In the genomic region with DNA sequence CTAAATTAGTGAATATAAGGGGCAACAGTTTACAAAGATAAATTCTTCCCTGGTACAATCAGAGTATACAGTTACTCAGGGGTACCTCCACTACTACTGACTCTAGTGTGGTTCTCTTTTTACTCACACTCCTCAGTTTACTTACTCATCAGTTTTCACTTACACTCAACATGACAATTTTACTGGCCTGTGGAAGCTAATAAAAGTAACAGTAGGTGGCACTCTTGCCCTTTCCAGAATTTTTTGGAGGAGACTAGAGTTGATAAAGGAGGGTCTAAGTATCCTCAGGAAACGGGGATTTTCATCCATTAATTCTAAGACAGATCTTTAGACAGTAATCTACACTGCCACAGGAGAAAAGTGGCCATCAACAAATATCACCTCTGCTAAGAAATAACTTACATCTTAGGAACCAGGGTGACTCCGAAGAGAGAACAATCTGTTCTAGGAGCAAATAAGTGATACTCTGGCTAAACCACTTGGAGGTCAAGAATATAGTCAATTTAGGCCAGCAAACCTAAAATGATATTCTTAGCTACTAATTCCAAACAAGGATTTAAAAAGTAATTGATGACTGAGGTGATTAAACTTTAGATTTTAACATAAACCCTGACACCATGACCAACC, we compare ENCODE assay signal across 1 cellular context.
TF ChIP-seq lines count a peak whose summit lies in the region.

No MANE protein-coding gene starts in this region.

TF ChIP-seq in GM23338, 12 proteins besides CTCF, POLR2A, EP300 and RAD21 (continued from another document):
- TF ChIP-seq, protein P1, sequence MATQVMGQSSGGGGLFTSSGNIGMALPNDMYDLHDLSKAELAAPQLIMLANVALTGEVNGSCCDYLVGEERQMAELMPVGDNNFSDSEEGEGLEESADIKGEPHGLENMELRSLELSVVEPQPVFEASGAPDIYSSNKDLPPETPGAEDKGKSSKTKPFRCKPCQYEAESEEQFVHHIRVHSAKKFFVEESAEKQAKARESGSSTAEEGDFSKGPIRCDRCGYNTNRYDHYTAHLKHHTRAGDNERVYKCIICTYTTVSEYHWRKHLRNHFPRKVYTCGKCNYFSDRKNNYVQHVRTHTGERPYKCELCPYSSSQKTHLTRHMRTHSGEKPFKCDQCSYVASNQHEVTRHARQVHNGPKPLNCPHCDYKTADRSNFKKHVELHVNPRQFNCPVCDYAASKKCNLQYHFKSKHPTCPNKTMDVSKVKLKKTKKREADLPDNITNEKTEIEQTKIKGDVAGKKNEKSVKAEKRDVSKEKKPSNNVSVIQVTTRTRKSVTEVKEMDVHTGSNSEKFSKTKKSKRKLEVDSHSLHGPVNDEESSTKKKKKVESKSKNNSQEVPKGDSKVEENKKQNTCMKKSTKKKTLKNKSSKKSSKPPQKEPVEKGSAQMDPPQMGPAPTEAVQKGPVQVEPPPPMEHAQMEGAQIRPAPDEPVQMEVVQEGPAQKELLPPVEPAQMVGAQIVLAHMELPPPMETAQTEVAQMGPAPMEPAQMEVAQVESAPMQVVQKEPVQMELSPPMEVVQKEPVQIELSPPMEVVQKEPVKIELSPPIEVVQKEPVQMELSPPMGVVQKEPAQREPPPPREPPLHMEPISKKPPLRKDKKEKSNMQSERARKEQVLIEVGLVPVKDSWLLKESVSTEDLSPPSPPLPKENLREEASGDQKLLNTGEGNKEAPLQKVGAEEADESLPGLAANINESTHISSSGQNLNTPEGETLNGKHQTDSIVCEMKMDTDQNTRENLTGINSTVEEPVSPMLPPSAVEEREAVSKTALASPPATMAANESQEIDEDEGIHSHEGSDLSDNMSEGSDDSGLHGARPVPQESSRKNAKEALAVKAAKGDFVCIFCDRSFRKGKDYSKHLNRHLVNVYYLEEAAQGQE (IDR thresholded peaks at IDR 0.05; ENCODE audit: unreplicated experiment) = no peak
- no peak for TF ChIP-seq JUNB (IDR thresholded peaks at IDR 0.05; ENCODE audit: unreplicated experiment)
- no peak for TF ChIP-seq CREB1 (CRISPR knock-in tag; IDR thresholded peaks at IDR 0.05; ENCODE audit: low read depth)
